Comparison of ENCODE assay signal across 13 cellular contexts in the genomic region with DNA sequence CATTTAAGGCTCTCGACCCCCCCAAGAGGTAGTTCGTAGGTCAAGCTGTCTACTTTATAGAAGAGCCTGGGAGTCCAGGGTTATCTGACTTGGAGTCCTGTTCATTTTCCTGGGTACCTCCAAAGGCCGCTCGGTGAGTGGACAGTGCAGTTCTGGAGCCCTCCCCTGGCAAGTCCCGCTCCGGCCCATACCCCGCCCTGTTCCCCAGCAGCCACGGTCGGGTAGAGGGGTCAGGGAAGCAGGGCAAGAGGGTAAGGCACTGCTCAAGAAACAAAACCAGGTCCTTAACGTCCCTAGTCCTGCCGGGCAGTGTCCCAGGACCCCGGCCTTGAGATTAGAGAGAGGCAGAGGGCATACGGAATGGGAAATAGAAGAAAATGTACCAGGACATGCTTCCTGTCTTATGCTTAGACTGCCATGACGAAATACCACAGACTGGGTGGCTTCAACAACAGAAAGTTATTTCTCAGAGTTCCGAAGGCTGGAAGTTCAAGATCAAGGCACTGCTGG. TPM values are rescaled to one million over a fixed set of nuclear protein-coding genes. Genes with fewer than 3 reads are reported as not detected.
A peak's percentile ranks its signal among the peaks of the same experiment; 100 is the strongest.
DNase-seq lines count a peak whose midpoint lies in the region; ATAC-seq, FAIRE-seq and TF ChIP-seq lines count a peak whose summit lies in the region.
"Had no signal": no experiment of that assay in that cellular context is flagged by ENCODE, and none has a peak within 500 bp of the region (broad histone marks: within the 10 kb centered on the region; RNA-seq: fewer than 3 reads in every experiment).

No MANE protein-coding gene starts in this region.

- DNase-seq in A549 (ENCODE audit: low read depth in 1 of 2, low spot score in 1 of 2) (no peak), HFFc6 (no peak), HepG2 (ENCODE audit: low spot score) (no peak), H9 (no peak), left ventricle myocardium superior (no peak)
- DNase-seq: caudate nucleus, KG1, NCI-H146 had no signal

- H3T11ph ChIP-seq in H9 (ENCODE audit: low read length) = no peak overlapping the region

- peaks cover 34% of the 10 kb centered on the region for H3K4me1 ChIP-seq in A549
- H3K4me1 ChIP-seq in HepG2 (ENCODE audit: insufficient read depth, low read length) = peaks cover 44% of the 10 kb centered on the region
- H3K4me1 ChIP-seq in H9 (ENCODE audit: insufficient read depth, low read length) = peaks cover 2% of the 10 kb centered on the region; the same call in 1 of the 2 replicates

- no peak for TF ChIP-seq POLR2A in A549 (IDR thresholded peaks at IDR 0.05; ENCODE audit: low read length)
- no peak for TF ChIP-seq POLR2A in HepG2 (IDR thresholded peaks at IDR 0.05; ENCODE audit: insufficient read depth in 1 of 2, low read depth in 2 of 2, low read length in 2 of 2)

- no peak overlapping the region for H2BK12ac ChIP-seq in H9 (ENCODE audit: insufficient read length, low read depth, low read length)

- peaks cover 4% of the 10 kb centered on the region for H3K23me2 ChIP-seq in H9 (ENCODE audit: insufficient read length, low read depth, low read length, poor library complexity, severe bottlenecking)

- BruUV-seq in HepG2 (replicated peaks; lab: Mats Ljungman, UMichigan) = no TSS peak

- no peaks in the 10 kb centered on the region for H3K36me3 ChIP-seq in HepG2 (replicated peaks in 1 of 2; ENCODE audit: control insufficient read depth in 1 of 2, insufficient read depth in 2 of 2, low read length in 2 of 2)
- H3K36me3 ChIP-seq: neural progenitor cell, tibial artery had no signal

- no peak overlapping the region for H4K91ac ChIP-seq in H9 (ENCODE audit: insufficient read length, low read depth, low read length)

- peak overlapping the region; percentile 62 for H3K4me2 ChIP-seq in A549
- no peak overlapping the region for H3K4me2 ChIP-seq in HepG2 (ENCODE audit: low read depth, low read length)
- no peak overlapping the region for H3K4me2 ChIP-seq in H9 (ENCODE audit: insufficient read depth, insufficient read length, low read length)
- H3K4me2 ChIP-seq: neural progenitor cell had no signal

- no peak overlapping the region for H4K8ac ChIP-seq in H9 (replicated peaks; ENCODE audit: insufficient read length, low read depth, low read length)

- TF ChIP-seq CTCF in A549 (IDR thresholded peaks at IDR 0.05) (no peak), HFFc6 (IDR thresholded peaks at IDR 0.05) (no peak), HepG2 (CRISPR knock-in tag; IDR thresholded peaks at IDR 0.05) (no peak), H9 (conservative IDR thresholded peaks at IDR 0.05) (no peak)

- H3K4me3 Mint-ChIP-seq in HFFc6 = no peak overlapping the region
- peak overlapping the region; percentile 67 for H3K4me3 Mint-ChIP-seq in activated T-helper 17 cell treated with anti-CD3 and anti-CD28 coated beads, Interleukin-2, amount 50 U/mL, for 72 hours
- H3K4me3 Mint-ChIP-seq in H9 = no peak overlapping the region
- H3K4me3 Mint-ChIP-seq: neural progenitor cell had no signal

- H3K27me3 Mint-ChIP-seq in HFFc6 (ENCODE audit: insufficient read depth) = no peaks in the 10 kb centered on the region
- no peaks in the 10 kb centered on the region for H3K27me3 Mint-ChIP-seq in activated T-helper 17 cell treated with anti-CD3 and anti-CD28 coated beads, Interleukin-2, amount 50 U/mL, for 72 hours
- peaks cover 4% of the 10 kb centered on the region; the same call in 1 of the 2 replicates for H3K27me3 Mint-ChIP-seq in H9 (ENCODE audit: low read depth)

- no peak for FAIRE-seq in A549 (lab: Jason Lieb, UNC)
- no peak for FAIRE-seq in HepG2 (lab: Jason Lieb, UNC)

- H2BK20ac ChIP-seq in H9 (ENCODE audit: low read depth, low read length, poor library complexity, severe bottlenecking) = no peak overlapping the region

- no peak overlapping the region for H3K9ac ChIP-seq in HepG2 (ENCODE audit: insufficient read depth, low read depth, low read length)
- H3K9ac ChIP-seq in H9 (ENCODE audit: extremely low read depth, insufficient read length, low read length) = no peak overlapping the region
- H3K9ac ChIP-seq: neural progenitor cell had no signal

- H2AFZ ChIP-seq in HepG2 (ENCODE audit: low read length) = no peak overlapping the region
- no peak overlapping the region for H2AFZ ChIP-seq in H9 (ENCODE audit: low read length)
- H2AFZ ChIP-seq: neural progenitor cell had no signal

- no peak overlapping the region for H3K18ac ChIP-seq in H9 (ENCODE audit: insufficient read length, low read depth, low read length)

- 81% methylated on average over 15 of the region's 15 CpGs for WGBS in A549 (ENCODE audit: missing lambda C conversion rate)
- 88% methylated on average over 15 of the region's 15 CpGs for WGBS in HepG2 (ENCODE audit: low lambda C conversion rate)
- WGBS in H9 (ENCODE audit: extremely low coverage, insufficient read length, low lambda C conversion rate) = no CpG with 5 or more reads among the region's 15 CpGs

- H3K27ac ChIP-seq in A549 (peak overlapping the region; percentile 72 to 86), HepG2 (ENCODE audit: extremely low read length, insufficient read depth, low read length) (no peak overlapping the region), H9 (ENCODE audit: insufficient read length, low read depth, low read length) (no peak overlapping the region)
- H3K27ac ChIP-seq: neural progenitor cell, tibial artery had no signal

- H3K36me3 Mint-ChIP-seq in HFFc6 (ENCODE audit: low read depth) (peaks cover 8% of the 10 kb centered on the region; the same call in 1 of the 2 replicates), H9 (ENCODE audit: insufficient read depth in 1 of 3, low read depth in 3 of 3) (peaks cover 3 to 17% (median 4%) of the 10 kb centered on the region in 3 experiments; a peak in 4 of 7 replicates)
- no peaks in the 10 kb centered on the region for H3K36me3 Mint-ChIP-seq in activated T-helper 17 cell treated with anti-CD3 and anti-CD28 coated beads, Interleukin-2, amount 50 U/mL, for 72 hours (ENCODE audit: low read depth)

- intact Hi-C loops in HepG2 (cut with micrococcal nuclease; ENCODE audit: unreplicated experiment) (no loop called here), left ventricle myocardium superior (cut with micrococcal nuclease) (no loop called here)

- ATAC-seq in A549 (no peak), HepG2 (no peak), GM19035 (IDR thresholded peaks at IDR 0.05; ENCODE audit: unreplicated experiment) (no peak), HG03135 (IDR thresholded peaks at IDR 0.05; ENCODE audit: unreplicated experiment) (no peak), left ventricle myocardium superior (no peak)
- ATAC-seq in activated T-helper 17 cell treated with anti-CD3 and anti-CD28 coated beads, Interleukin-2, amount 50 U/mL, for 72 hours (replicated peaks) = no peak

- no peak overlapping the region for H2BK5ac ChIP-seq in H9 (ENCODE audit: insufficient read length, low read length)

- no peaks in the 10 kb centered on the region for H3K79me1 ChIP-seq in H9 (ENCODE audit: insufficient read depth, low read depth, low read length, poor library complexity, severe bottlenecking)

- no peak overlapping the region for H2BK15ac ChIP-seq in H9 (ENCODE audit: low read depth, low read length)

- H3K4me1 Mint-ChIP-seq in HFFc6 (ENCODE audit: low read depth) = peaks cover 19% of the 10 kb centered on the region
- H3K4me1 Mint-ChIP-seq in activated T-helper 17 cell treated with anti-CD3 and anti-CD28 coated beads, Interleukin-2, amount 50 U/mL, for 72 hours = peaks cover 37% of the 10 kb centered on the region
- H3K4me1 Mint-ChIP-seq in H9 = peaks cover 24 to 28% of the 10 kb centered on the region in 2 experiments

- H3K9me3 Mint-ChIP-seq in HFFc6 (peaks cover 6% of the 10 kb centered on the region; the same call in 1 of the 2 replicates), H9 (peaks cover 13 to 14% of the 10 kb centered on the region in 2 experiments)
- no peaks in the 10 kb centered on the region for H3K9me3 Mint-ChIP-seq in activated T-helper 17 cell treated with anti-CD3 and anti-CD28 coated beads, Interleukin-2, amount 50 U/mL, for 72 hours

- H4K20me1 ChIP-seq in HepG2 (ENCODE audit: insufficient read depth, low read length) (no peaks in the 10 kb centered on the region), H9 (ENCODE audit: control insufficient read depth, insufficient read depth, insufficient read length) (no peaks in the 10 kb centered on the region)

- no peak overlapping the region for H3K23ac ChIP-seq in H9 (ENCODE audit: insufficient read length, low read depth, low read length)

- peak overlapping the region; percentile 83 for H3K27ac Mint-ChIP-seq in HFFc6
- no peak overlapping the region for H3K27ac Mint-ChIP-seq in activated T-helper 17 cell treated with anti-CD3 and anti-CD28 coated beads, Interleukin-2, amount 50 U/mL, for 72 hours
- peak overlapping the region in 1 of 3 experiments; percentile 59; a peak in 2 of 7 replicates for H3K27ac Mint-ChIP-seq in H9
- H3K27ac Mint-ChIP-seq: neural progenitor cell had no signal

- no peaks in the 10 kb centered on the region; a peak in 1 of 5 replicates for H3K27me3 ChIP-seq in HepG2 (ENCODE audit: control insufficient read depth in 1 of 2, insufficient read depth in 2 of 2, low read length in 2 of 2)
- no peaks in the 10 kb centered on the region for H3K27me3 ChIP-seq in H9 (ENCODE audit: insufficient read depth, low read length)
- H3K27me3 ChIP-seq: neural progenitor cell, tibial artery had no signal

- H4K5ac ChIP-seq in H9 (ENCODE audit: insufficient read length, low read depth, low read length) = no peak overlapping the region

- CTCF ChIA-PET in A549 (lab: Yijun Ruan, JAX) (interaction anchor here (0.7 to 14.1 kb wide), 9 partner anchors 12 to 173 kb away, joined by 4 to 215 read pairs (median 5); no protein-coding TSS in a partner anchor), HepG2 (lab: Yijun Ruan, JAX; ENCODE audit: low intra/inter-chr PET ratio, low total read pairs) (no interaction called here)

- H3K4me3 ChIP-seq in A549 = no peak overlapping the region
- no peak overlapping the region for H3K4me3 ChIP-seq in HepG2 (replicated peaks in 1 of 3; ENCODE audit: insufficient read depth in 1 of 3, low read depth in 2 of 3, low read length in 3 of 3)
- H3K4me3 ChIP-seq: neural progenitor cell, tibial artery had no signal

- H3K9me3 ChIP-seq in A549 (peaks cover 14% of the 10 kb centered on the region), HepG2 (ENCODE audit: low read length) (peaks cover 14% of the 10 kb centered on the region), H9 (ENCODE audit: control insufficient read depth, low read depth, low read length) (no peaks in the 10 kb centered on the region)
- H3K9me3 ChIP-seq: tibial artery had no signal

- no peak overlapping the region for H3K14ac ChIP-seq in H9 (ENCODE audit: insufficient read depth, low read length)

- no peak overlapping the region; the same call in 1 of the 2 replicates for H3K4ac ChIP-seq in H9 (ENCODE audit: low read depth, low read length)

- H2BK120ac ChIP-seq in H9 (ENCODE audit: low read depth, low read length, poor library complexity, severe bottlenecking) = no peak overlapping the region

- in situ Hi-C loops in HepG2 (cut with HindIII; ENCODE audit: extremely low pct_ligation_motif_present, low pct_unique_long_range_greater_than_20kb) = no loop called here

- no peak overlapping the region for H3K56ac ChIP-seq in H9 (ENCODE audit: insufficient read length, low read depth, low read length)

- H3K79me2 ChIP-seq in HepG2 (ENCODE audit: insufficient read depth, low read length) (no peaks in the 10 kb centered on the region), H9 (ENCODE audit: insufficient read depth, low read length) (no peaks in the 10 kb centered on the region)

- no peak overlapping the region for H2AK5ac ChIP-seq in H9 (ENCODE audit: insufficient read length, low read length)

- TF ChIP-seq EP300 in A549 (IDR thresholded peaks at IDR 0.05) (0 out of 5 replicates have a peak, but pooled peaks of 1 of the 2 experiments have one; percentile 9), HepG2 (IDR thresholded peaks at IDR 0.05; ENCODE audit: low read depth in 2 of 2, low read length in 2 of 2) (no peak), HepG2 (CRISPR knock-in tag; IDR thresholded peaks at IDR 0.05; ENCODE audit: borderline replicate concordance) (no peak)

- no peak for TF ChIP-seq RAD21 in A549 (conservative IDR thresholded peaks at IDR 0.05 in 1 of 2, IDR thresholded peaks at IDR 0.05 in 1 of 2)
- no peak for TF ChIP-seq RAD21 in HepG2 (CRISPR knock-in tag; IDR thresholded peaks at IDR 0.05)

- POLR2A ChIA-PET in A549 (lab: Yijun Ruan, JAX) (interaction anchor here (0.6 kb wide), 1 partner anchor 137 kb away, joined by 4 read pairs; no protein-coding TSS in a partner anchor), HepG2 (lab: Yijun Ruan, JAX) (interaction anchor here (1.0 to 2.5 kb wide), 3 partner anchors 12 to 18 kb away, joined by 4 to 18 read pairs (median 5); no protein-coding TSS in a partner anchor)

RNA-seq across cellular contexts. Expression of a gene that starts 5.5 kb away (rescaled TPM):
- polyA plus RNA-seq in A549 (2011; rRNA removed) = 37.8 and 44.4 TPM in 2 replicates
- polyA plus RNA-seq in A549 (2012; cell fraction: cytosol; rRNA removed) = 146 and 175 TPM in 2 replicates
- 151 and 164 TPM in 2 replicates for polyA plus RNA-seq in A549 (2012; cell fraction: nucleus; rRNA removed)
- 66.4 to 78.8 TPM (median 66.9 TPM) in 3 replicates for polyA plus RNA-seq in A549 (2017; fragmentation: RNase III; extraction: RNeasy Plus Mini Kit Qiagen cat#74134 plus additional on column Dnase treatment)
- 26.0 and 43.0 TPM in 2 replicates for polyA minus RNA-seq in A549 (2011; rRNA and poly(A)+ RNA removed)
- total RNA-seq in HFFc6 (2021; fragmentation: NEBNext Ultra II Directional; extraction: Animal tissue kit (Norgen Biotek cat#: 25700)) = 10 to 100 TPM; 36.3 to 60.3 (median 57.2) TPM
- 100 to 1,000 TPM in 1 of 2 donors, 10 to 100 TPM in 1; 57.9 to 139 TPM for total RNA-seq in activated T-helper 17 cell treated with anti-CD3 and anti-CD28 coated beads, Interleukin-2, amount 50 U/mL, for 72 hours
- 23.3 and 29.9 TPM in 2 replicates for total RNA-seq in HepG2 (2016; rRNA removed; fragmentation: Illumina TruSeq; extraction: Trizol)
- 43.0 and 51.2 TPM in 2 replicates for total RNA-seq in HepG2 (2016; cell fraction: cytosol; rRNA removed; fragmentation: Illumina TruSeq; extraction: Trizol; ENCODE audit: low read depth)
- total RNA-seq in HepG2 (2016; cell fraction: insoluble cytoplasmic fraction; rRNA removed; fragmentation: Illumina TruSeq; extraction: Trizol) = 21.4 and 28.1 TPM in 2 replicates
- 50.7 and 67.7 TPM in 2 replicates for total RNA-seq in HepG2 (2016; cell fraction: membrane; rRNA removed; fragmentation: Illumina TruSeq; extraction: Trizol)
- total RNA-seq in HepG2 (2016; cell fraction: nucleus; rRNA removed; fragmentation: Illumina TruSeq; extraction: Trizol) = 12.9 and 16.1 TPM in 2 replicates
- polyA plus RNA-seq in HepG2 (2011; rRNA removed) = 29.5 and 38.6 TPM in 2 replicates
- polyA plus RNA-seq in HepG2 (2011; cell fraction: cytosol; rRNA removed) = 29.8 and 35.9 TPM in 2 replicates
- 54.3 and 60.0 TPM in 2 replicates for polyA plus RNA-seq in HepG2 (2011; cell fraction: nucleus; rRNA removed)
- polyA plus RNA-seq in HepG2 (2012) = 46.0 and 46.8 TPM in 2 replicates
- polyA plus RNA-seq in HepG2 (2016; cell fraction: cytosol; fragmentation: Illumina TruSeq; extraction: Trizol; ENCODE audit: low read depth) = 37.1 and 47.1 TPM in 2 replicates
- 24.6 and 35.5 TPM in 2 replicates for polyA plus RNA-seq in HepG2 (2016; cell fraction: insoluble cytoplasmic fraction; fragmentation: Illumina TruSeq; extraction: Trizol; ENCODE audit: low read depth)
- 54.6 and 65.1 TPM in 2 replicates for polyA plus RNA-seq in HepG2 (2016; cell fraction: membrane; fragmentation: Illumina TruSeq; extraction: Trizol; ENCODE audit: low read depth)
- 30.3 and 35.7 TPM in 2 replicates for polyA plus RNA-seq in HepG2 (2016; cell fraction: nucleus; fragmentation: Illumina TruSeq; extraction: Trizol; ENCODE audit: insufficient read depth, low read depth)
- polyA minus RNA-seq in HepG2 (2011; rRNA and poly(A)+ RNA removed; ENCODE audit: low replicate concordance) = 26.5 and 27.7 TPM in 2 replicates
- 19.4 and 20.4 TPM in 2 replicates for polyA minus RNA-seq in HepG2 (2011; cell fraction: cytosol; rRNA and poly(A)+ RNA removed)
- polyA minus RNA-seq in HepG2 (2011; cell fraction: nucleus; rRNA and poly(A)+ RNA removed) = 12.6 and 15.5 TPM in 2 replicates
- total RNA-seq in H9 (2021) = 4.7 and 5.9 TPM in 2 replicates
- 40.5 TPM for total RNA-seq in left ventricle myocardium superior

Comparison
In these comparisons a context has a peak if more than half of its experiments do, and no peak if none do; other contexts are left out.
1. H3K27ac ChIP-seq: peak in A549 (2 of 2); none in HepG2 (single experiment) and H9 (single experiment).